ENCODE assay signal across 8 cellular contexts in genomic region chr1:229664133-229664689, GRCh38.
A peak's percentile ranks its signal among the peaks of the same experiment; 100 is the strongest.
DNase-seq lines count a peak whose midpoint lies in the region; ATAC-seq lines count a peak whose summit lies in the region.

No MANE protein-coding gene starts in this region.

- ATAC-seq in HG03460 (IDR thresholded peaks at IDR 0.05; ENCODE audit: unreplicated experiment) (peak; percentile 56), HG03342 (IDR thresholded peaks at IDR 0.05; ENCODE audit: unreplicated experiment) (no peak)

- peak; percentile 89 for DNase-seq in ELR (ENCODE audit: low read depth)
- peak; percentile 60 to 90 (median 65) for DNase-seq in activated CD8-positive, alpha-beta memory T cell treated with anti-CD3 and anti-CD28 coated beads for 48 hours (ENCODE audit: low read depth in 2 of 3, low spot score in 2 of 3)
- DNase-seq in germinal center (ENCODE audit: low spot score) = peak; percentile 26
- peak; percentile 65 to 66 for DNase-seq in stimulated activated CD8-positive, alpha-beta memory T cell treated with anti-CD3 and anti-CD28 coated beads, Interleukin-4, amount 100 ng/mL, for 4 hours (ENCODE audit: low read depth in 2 of 2, low spot score in 1 of 2)
- DNase-seq in SW 1271 (lab: John Stamatoyannopoulos, UW) = no peak
- DNase-seq in NCI-H1417 treated with DMSO at 0.1 percent for 48 hours (lab: John Stamatoyannopoulos, UW) = no peak

Comparison
In these comparisons a context has a peak if more than half of its experiments do, and no peak if none do; other contexts are left out.
1. DNase-seq: peak in ELR (single experiment), activated CD8-positive, alpha-beta memory T cell treated with anti-CD3 and anti-CD28 coated beads for 48 hours (3 of 3), germinal center (single experiment) and stimulated activated CD8-positive, alpha-beta memory T cell treated with anti-CD3 and anti-CD28 coated beads, Interleukin-4, amount 100 ng/mL, for 4 hours (2 of 2); none in SW 1271 (0 of 2) and NCI-H1417 treated with DMSO at 0.1 percent for 48 hours (single experiment).